Comparison of ENCODE assay signal across 14 cellular contexts in the genomic region with DNA sequence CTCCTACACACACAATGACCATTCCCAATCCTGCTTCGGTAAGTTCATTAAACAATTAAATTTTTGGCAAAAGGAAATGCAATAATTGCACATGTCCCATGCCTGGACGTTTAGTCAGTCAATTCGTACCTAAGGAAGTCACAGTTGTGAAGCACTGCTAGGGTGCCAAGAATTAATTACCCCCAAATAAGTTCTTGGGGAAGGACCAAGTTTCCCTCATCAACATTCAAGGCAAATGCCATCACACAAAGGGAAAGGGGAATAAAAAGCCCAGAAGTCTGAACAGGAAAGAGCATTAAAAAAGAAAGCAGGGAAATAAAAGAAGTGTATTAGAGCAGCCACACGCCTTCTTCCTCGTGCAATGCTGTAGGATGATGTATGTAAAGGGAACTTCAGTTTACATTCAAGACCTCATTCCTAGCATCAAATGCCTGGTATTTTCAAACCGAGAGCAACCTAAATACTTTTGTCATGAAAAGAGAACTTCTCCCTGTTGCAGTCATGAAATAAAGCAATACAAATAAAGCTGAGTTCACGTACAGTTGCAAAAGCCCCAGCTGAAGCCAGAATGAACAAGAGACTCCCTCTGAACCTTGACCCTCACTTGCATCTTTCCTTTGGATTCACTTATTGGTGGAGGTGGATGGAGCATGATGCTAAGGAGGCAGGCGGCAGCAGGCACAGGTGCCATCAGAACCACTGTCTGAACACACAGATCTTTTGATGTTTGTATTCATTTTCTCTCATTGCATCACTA.
DNase-seq lines count a peak whose midpoint lies in the region; TF ChIP-seq lines count a peak whose summit lies in the region.
"Had no signal": no experiment of that assay in that cellular context is flagged by ENCODE, and none has a peak within 500 bp of the region (broad histone marks: within the 10 kb centered on the region; RNA-seq: fewer than 3 reads in every experiment).

No MANE protein-coding gene starts in this region.

- POLR2A ChIA-PET in GM10248 (lab: Yijun Ruan, JAX): no interaction called here

- no peak for TF ChIP-seq CTCF in GM10248 (IDR thresholded peaks at IDR 0.05; ENCODE audit: control extremely low read depth, extremely low read depth, low read depth, missing control alignments)

- CTCF ChIA-PET in GM10248 (lab: Yijun Ruan, JAX): interaction anchor here (1.0 to 1.6 kb wide), 2 partner anchors 9 to 10 kb away, joined by 4 read pairs; no protein-coding TSS in a partner anchor

- DNase-seq in astrocyte of the hippocampus (ENCODE audit: low read depth, low spot score) (peak; percentile 76), inferior parietal cortex (ENCODE audit: extremely low spot score) (peak; percentile 26), midbrain (lab: John Stamatoyannopoulos, UW) (peak; percentile 30), GM10248 (ENCODE audit: extremely low spot score) (no peak)
- DNase-seq in activated CD4-positive, alpha-beta T cell treated with anti-CD3 and anti-CD28 coated beads for 1 hour: no peak
- DNase-seq in stimulated activated CD4-positive, alpha-beta T cell treated with anti-CD3 and anti-CD28 coated beads, Interleukin-2, amount 100 ng/mL, for 48 hours: no peak
- DNase-seq in activated naive CD4-positive, alpha-beta T cell treated with anti-CD3 and anti-CD28 coated beads, Interleukin-2, amount 50 U/mL, for 16 hours: no peak
- DNase-seq: ACHN; CD4-positive, alpha-beta memory T cell; DMS153; DMS79; GF-D8; H9; IMR-90 had no signal

Comparison
In these comparisons a context has a peak if more than half of its experiments do, and no peak if none do; other contexts are left out.
1. DNase-seq: peak in astrocyte of the hippocampus (single experiment), inferior parietal cortex (single experiment) and midbrain (single experiment); none in activated CD4-positive, alpha-beta T cell treated with anti-CD3 and anti-CD28 coated beads for 1 hour (single experiment), stimulated activated CD4-positive, alpha-beta T cell treated with anti-CD3 and anti-CD28 coated beads, Interleukin-2, amount 100 ng/mL, for 48 hours (0 of 2), activated naive CD4-positive, alpha-beta T cell treated with anti-CD3 and anti-CD28 coated beads, Interleukin-2, amount 50 U/mL, for 16 hours (single experiment) and GM10248 (single experiment).